In genomic region chr10:95445223-95445836, GRCh38 we compare ENCODE assay signal across 10 cellular contexts.
A peak's percentile ranks its signal among the peaks of the same experiment; 100 is the strongest.
DNase-seq lines count a peak whose midpoint lies in the region; ATAC-seq and TF ChIP-seq lines count a peak whose summit lies in the region.
"Had no signal": no experiment of that assay in that cellular context is flagged by ENCODE, and none has a peak within 500 bp of the region (broad histone marks: within the 10 kb centered on the region; RNA-seq: fewer than 3 reads in every experiment).

No MANE protein-coding gene starts in this region.

- CTCF ChIA-PET in WTC11 (lab: Charles Lee) = interaction anchor here (0.6 to 4.4 kb wide), 25 partner anchors 8 to 312 kb away, joined by 3 to 29 read pairs (median 5); no protein-coding TSS in a partner anchor

- peak; percentile 89 for ATAC-seq in Right ventricle myocardium superior (ENCODE audit: poor library complexity)
- ATAC-seq in psoas muscle = peak; percentile 89 to 93 (median 92)
- no peak for ATAC-seq in WTC11

- POLR2A ChIA-PET in WTC11 (lab: Charles Lee) = interaction anchor here (0.6 kb wide), 1 partner anchor 1268 kb away, joined by 3 read pairs; no protein-coding TSS in a partner anchor

- H3K4me3 Mint-ChIP-seq in WTC11 = no peak overlapping the region

- H3K36me3 ChIP-seq in adrenal gland (replicated peaks in 1 of 2) (no peaks in the 10 kb centered on the region), psoas muscle (ENCODE audit: insufficient read depth in 1 of 2, low read depth in 1 of 2) (peaks cover 0 to 3% of the 10 kb centered on the region in 2 donors)
- H3K36me3 ChIP-seq: neutrophil, SJSA1 had no signal

- H3K27ac ChIP-seq in adrenal gland = peak overlapping the region in 4 of 5 donors; percentile 53 to 85 (median 80)
- peak overlapping the region; percentile 85 for H3K27ac ChIP-seq in psoas muscle
- H3K27ac ChIP-seq: neutrophil, SJSA1 had no signal

- no peak overlapping the region; the same call in 1 of the 2 replicates for H3K27ac Mint-ChIP-seq in WTC11

- DNase-seq in C1 segment of cervical spinal cord (lab: John Stamatoyannopoulos, UW) (peak in 9 of 14 donors; percentile 27 to 61 (median 35)), adrenal gland (peak; percentile 83 to 93 (median 88)), Right ventricle myocardium superior (peak; percentile 82), psoas muscle (peak; percentile 83 to 89), iPS-NIHi7 (ENCODE audit: extremely low spot score) (no peak), amniotic stem cell (lab: John Stamatoyannopoulos, UW) (no peak), WTC11 (ENCODE audit: low spot score) (no peak), SK-N-DZ (ENCODE audit: low spot score) (no peak)

- intact Hi-C loops in adrenal gland (cut with DNase I) (no loop called here), Right ventricle myocardium superior (cut with DNase I) (no loop called here), psoas muscle (cut with DNase I) (no loop called here)

- 26 to 39% (median 33%) methylated on average over 4 to 6 of the region's 6 CpGs for WGBS in adrenal gland, 4 donors
- 17 to 32% (median 19%) methylated on average over 6 of the region's 6 CpGs for WGBS in psoas muscle, 3 donors

- H3K9me3 ChIP-seq in adrenal gland (replicated peaks in 1 of 3) = no peaks in the 10 kb centered on the region
- no peaks in the 10 kb centered on the region for H3K9me3 ChIP-seq in psoas muscle
- H3K9me3 ChIP-seq: neutrophil, SJSA1 had no signal

- H3K9me3 Mint-ChIP-seq in WTC11 = no peaks in the 10 kb centered on the region

- H3K4me1 ChIP-seq in adrenal gland (replicated peaks in 1 of 2) (peaks cover 8 to 39% of the 10 kb centered on the region in 2 donors), psoas muscle (peaks cover 66% of the 10 kb centered on the region)

- TF ChIP-seq CTCF in adrenal gland (IDR thresholded peaks at IDR 0.05) (peak in 1 of 6 experiments; percentile 19), psoas muscle (IDR thresholded peaks at IDR 0.05) (no peak), WTC11 (IDR thresholded peaks at IDR 0.05) (no peak)

- H3K4me1 Mint-ChIP-seq in WTC11 = peaks cover 15% of the 10 kb centered on the region

- H3K27me3 Mint-ChIP-seq in WTC11 (ENCODE audit: low read depth) = no peaks in the 10 kb centered on the region

- H3K4me3 ChIP-seq in adrenal gland (peak overlapping the region in 1 of 4 donors; percentile 11), psoas muscle (peak overlapping the region; percentile 39)
- H3K4me3 ChIP-seq: SJSA1 had no signal

- TF ChIP-seq POLR2A in adrenal gland (IDR thresholded peaks at IDR 0.05) = no peak

- H3K27me3 ChIP-seq in adrenal gland (no peaks in the 10 kb centered on the region), psoas muscle (ENCODE audit: insufficient read depth in 3 of 3, low read length in 2 of 3) (no peaks in the 10 kb centered on the region)
- H3K27me3 ChIP-seq: neutrophil had no signal

- H3K36me3 Mint-ChIP-seq in WTC11 = no peaks in the 10 kb centered on the region

TF ChIP-seq in WTC11, 78 proteins besides CTCF, POLR2A, EP300 and RAD21:
- no peak for TF ChIP-seq NR2C2 (CRISPR knock-in tag; IDR thresholded peaks at IDR 0.05)

Comparison
In these comparisons a context has a peak if more than half of its experiments do, and no peak if none do; other contexts are left out.
1. DNase-seq: peak in C1 segment of cervical spinal cord (9 of 14), adrenal gland (7 of 7), Right ventricle myocardium superior (single experiment) and psoas muscle (2 of 2); none in iPS-NIHi7 (single experiment), amniotic stem cell (single experiment), WTC11 (single experiment) and SK-N-DZ (single experiment).